In genomic region chr3:61617651-61618050, GRCh38 we compare ENCODE assay signal across 11 cellular contexts. TPM values are rescaled to one million over a fixed set of nuclear protein-coding genes. Genes with fewer than 3 reads are reported as not detected.
"Had no signal": no experiment of that assay in that cellular context is flagged by ENCODE, and none has a peak within 500 bp of the region (broad histone marks: within the 10 kb centered on the region; RNA-seq: fewer than 3 reads in every experiment).

No MANE protein-coding gene starts in this region.

- H3K27ac ChIP-seq: neutrophil, vagina had no signal

- H3K9me3 Mint-ChIP-seq: activated T-cell treated with anti-CD3 and anti-CD28 coated beads, Interleukin-2, amount 50 U/mL, for 72 hours had no signal

- H3K27me3 ChIP-seq: neutrophil, tibial nerve, vagina had no signal

- H3K4me3 ChIP-seq: tibial nerve, vagina had no signal

- H3K4me3 Mint-ChIP-seq: activated T-cell treated with anti-CD3 and anti-CD28 coated beads, Interleukin-2, amount 50 U/mL, for 72 hours; stimulated activated naive B cell treated with anti-CD40 and anti-IgM and Interleukin-4, amounts not matched to agents 10 μg/mL and 1 μg/mL and 100 μg/mL, for 72 hours had no signal

- H3K9me3 ChIP-seq: neutrophil, tibial nerve, vagina had no signal

- H3K27ac Mint-ChIP-seq: activated T-cell treated with anti-CD3 and anti-CD28 coated beads, Interleukin-2, amount 50 U/mL, for 72 hours; stimulated activated naive B cell treated with anti-CD40 and anti-IgM and Interleukin-4, amounts not matched to agents 10 μg/mL and 1 μg/mL and 100 μg/mL, for 72 hours had no signal

- H3K36me3 ChIP-seq: neutrophil, tibial nerve, vagina had no signal

- H3K36me3 Mint-ChIP-seq: stimulated activated naive B cell treated with anti-CD40 and anti-IgM and Interleukin-4, amounts not matched to agents 10 μg/mL and 1 μg/mL and 100 μg/mL, for 72 hours had no signal

- DNase-seq: activated effector memory CD4-positive, alpha-beta T cell treated with anti-CD3 and anti-CD28 coated beads, Interleukin-2, amount 50 U/mL, for 16 hours; activated naive CD4-positive, alpha-beta T cell treated with anti-CD3 and anti-CD28 coated beads, Interleukin-2, amount 50 U/mL, for 16 hours; activated T-cell treated with anti-CD3 and anti-CD28 coated beads, Interleukin-2, amount 50 U/mL, for 72 hours; effector memory CD4-positive, alpha-beta T cell; mammary epithelial cell; stimulated activated naive B cell treated with anti-CD40 and anti-IgM and Interleukin-4, amounts not matched to agents 10 μg/mL and 1 μg/mL and 100 μg/mL, for 72 hours; T1000 had no signal

- H3K4me1 Mint-ChIP-seq: stimulated activated naive B cell treated with anti-CD40 and anti-IgM and Interleukin-4, amounts not matched to agents 10 μg/mL and 1 μg/mL and 100 μg/mL, for 72 hours had no signal

RNA-seq across cellular contexts. Expression of gene PTPRG, which starts 56.3 kb away (rescaled TPM):
- total RNA-seq: activated CD8-positive, alpha-beta memory T cell treated with anti-CD3 and anti-CD28 coated beads for 36 hours had no signal
